In genomic region chr5:173547579-173547978, GRCh38 we compare ENCODE assay signal across 13 cellular contexts.
A peak's percentile ranks its signal among the peaks of the same experiment; 100 is the strongest.
DNase-seq lines count a peak whose midpoint lies in the region; ATAC-seq, FAIRE-seq and TF ChIP-seq lines count a peak whose summit lies in the region.
"Had no signal": no experiment of that assay in that cellular context is flagged by ENCODE, and none has a peak within 500 bp of the region (broad histone marks: within the 10 kb centered on the region; RNA-seq: fewer than 3 reads in every experiment).

No MANE protein-coding gene starts in this region.

- no peak for TF ChIP-seq POLR2A in GM12892 (IDR thresholded peaks at IDR 0.05; ENCODE audit: low read depth, low read length)

- in situ Hi-C loops in KBM-7 (cut with MboI; ENCODE audit: low pct_unique_long_range_greater_than_20kb, low sequenced_read_pairs): no loop called here

- peak; percentile 97 for ATAC-seq in HG02610 (IDR thresholded peaks at IDR 0.05; ENCODE audit: unreplicated experiment)
- ATAC-seq: gastroesophageal sphincter had no signal

- peak; percentile 97 for FAIRE-seq in GM12892 (lab: Jason Lieb, UNC)
- FAIRE-seq: H54 had no signal

- peak; percentile 47 for DNase-seq in GM12892 (ENCODE audit: insufficient read length)
- peak; percentile 44 for DNase-seq in SW480 (ENCODE audit: low spot score)
- DNase-seq in lung microvascular endothelial cell (ENCODE audit: low read depth in 2 of 2): peak; percentile 2 to 49
- no peak for DNase-seq in RPMI8226
- DNase-seq in activated T-cell treated with anti-CD3 and anti-CD28 coated beads for 4 hours: no peak
- DNase-seq in KBM-7: no peak
- no peak for DNase-seq in NCI-H774 (lab: John Stamatoyannopoulos, UW)
- DNase-seq: DND-41; stimulated activated CD4-positive, alpha-beta T cell treated with anti-CD3 and anti-CD28 coated beads, Interleukin-2, amount 100 ng/mL, for 24 hours; trophoblast cell had no signal

Comparison
In these comparisons a context has a peak if more than half of its experiments do, and no peak if none do; other contexts are left out.
1. DNase-seq: peak in GM12892 (single experiment), SW480 (single experiment) and lung microvascular endothelial cell (2 of 2); none in RPMI8226 (single experiment), activated T-cell treated with anti-CD3 and anti-CD28 coated beads for 4 hours (single experiment), KBM-7 (single experiment) and NCI-H774 (single experiment).